29 cellular contexts compared by ENCODE assay signal in genomic region chr2:134098258-134098785, GRCh38.
"Had no signal": no experiment of that assay in that cellular context is flagged by ENCODE, and none has a peak within 500 bp of the region (broad histone marks: within the 10 kb centered on the region; RNA-seq: fewer than 3 reads in every experiment).

No MANE protein-coding gene starts in this region.

- FAIRE-seq: frontal cortex, keratinocyte, small intestine had no signal

- ATAC-seq: body of pancreas; mucosa of descending colon; natural killer cell treated with Interleukin-12 subunit alpha and Interleukin-12 subunit beta and Interleukin-15 and Interleukin-18, amount 100 ng/mL, for 72 hours; stimulated activated effector memory CD8-positive, alpha-beta T cell treated with anti-CD3 and anti-CD28 coated beads, Interleukin-12 subunit alpha, Interleukin-12 subunit beta, amount 100 ng/mL, for 72 hours had no signal

- DNase-seq: activated B cell treated with CpG ODN at 0.5 μM for 24 hours; activated CD4-positive, alpha-beta T cell treated with anti-CD3 and anti-CD28 coated beads, Interleukin-2, amount 50 U/mL, for 4 hours; activated CD8-positive, alpha-beta memory T cell treated with anti-CD3 and anti-CD28 coated beads for 24 hours; activated effector memory CD4-positive, alpha-beta T cell treated with Interleukin-2 at 50 U/mL for 16 hours; activated naive CD4-positive, alpha-beta T cell treated with Interleukin-2 at 50 U/mL for 16 hours; adrenal gland; aorta; body of pancreas; cerebellar nuclear complex; colonic mucosa; dorsolateral prefrontal cortex; effector memory CD4-positive, alpha-beta T cell; glutamatergic neuron; left cardiac atrium; mucosa of descending colon; sigmoid colon; small intestine; stimulated activated CD4-positive, alpha-beta T cell treated with anti-CD3 and anti-CD28 coated beads, Interleukin-4, amount 100 ng/mL, for 24 hours; substantia nigra; T-helper 2 cell had no signal

- H3K9me3 ChIP-seq: adrenal gland, body of pancreas, colonic mucosa, mucosa of descending colon had no signal

- H3K27ac ChIP-seq: adrenal gland, body of pancreas, colonic mucosa, dorsolateral prefrontal cortex, hepatocyte, sigmoid colon had no signal

- H3K4me2 ChIP-seq: hepatocyte had no signal

- H3K4me3 ChIP-seq: adrenal gland, body of pancreas, colonic mucosa, dorsolateral prefrontal cortex, hepatocyte, lung, mucosa of descending colon, sigmoid colon, upper lobe of left lung had no signal

- H2AFZ ChIP-seq: hepatocyte had no signal

- H3K9me3 Mint-ChIP-seq: natural killer cell treated with Interleukin-12 subunit alpha and Interleukin-12 subunit beta and Interleukin-15 and Interleukin-18, amount 100 ng/mL, for 72 hours had no signal

- H3K27me3 ChIP-seq: adrenal gland, body of pancreas, colonic mucosa, dorsolateral prefrontal cortex, hepatocyte, sigmoid colon, upper lobe of left lung had no signal

- H3K27me3 Mint-ChIP-seq: activated B cell treated with CpG ODN at 0.5 μM for 24 hours had no signal

- H3K27ac Mint-ChIP-seq: activated B cell treated with CpG ODN at 0.5 μM for 24 hours; activated naive CD8-positive, alpha-beta T cell; natural killer cell treated with Interleukin-12 subunit alpha and Interleukin-12 subunit beta and Interleukin-15 and Interleukin-18, amount 100 ng/mL, for 72 hours; stimulated activated effector memory CD8-positive, alpha-beta T cell treated with anti-CD3 and anti-CD28 coated beads, Interleukin-12 subunit alpha, Interleukin-12 subunit beta, amount 100 ng/mL, for 72 hours; stimulated activated naive CD8-positive, alpha-beta T cell treated with anti-CD3 and anti-CD28 coated beads, Interleukin-15, Interleukin-2, amounts not matched to agents 100 ng/mL and 50 ng/mL, for 24 hours had no signal

- H3K36me3 ChIP-seq: adrenal gland, colonic mucosa, sigmoid colon, upper lobe of left lung had no signal

- H3K4me3 Mint-ChIP-seq: activated B cell treated with CpG ODN at 0.5 μM for 24 hours; activated naive CD8-positive, alpha-beta T cell; natural killer cell treated with Interleukin-12 subunit alpha and Interleukin-12 subunit beta and Interleukin-15 and Interleukin-18, amount 100 ng/mL, for 72 hours; stimulated activated effector memory CD8-positive, alpha-beta T cell treated with anti-CD3 and anti-CD28 coated beads, Interleukin-12 subunit alpha, Interleukin-12 subunit beta, amount 100 ng/mL, for 72 hours; stimulated activated naive CD8-positive, alpha-beta T cell treated with anti-CD3 and anti-CD28 coated beads, Interleukin-15, Interleukin-2, amounts not matched to agents 100 ng/mL and 50 ng/mL, for 24 hours had no signal

- H3K36me3 Mint-ChIP-seq: activated naive CD8-positive, alpha-beta T cell; natural killer cell treated with Interleukin-12 subunit alpha and Interleukin-12 subunit beta and Interleukin-15 and Interleukin-18, amount 100 ng/mL, for 72 hours; stimulated activated effector memory CD8-positive, alpha-beta T cell treated with anti-CD3 and anti-CD28 coated beads, Interleukin-12 subunit alpha, Interleukin-12 subunit beta, amount 100 ng/mL, for 72 hours had no signal

- H3K4me1 ChIP-seq: adrenal gland, body of pancreas, colonic mucosa, sigmoid colon, upper lobe of left lung had no signal

- H3K4me1 Mint-ChIP-seq: stimulated activated effector memory CD8-positive, alpha-beta T cell treated with anti-CD3 and anti-CD28 coated beads, Interleukin-12 subunit alpha, Interleukin-12 subunit beta, amount 100 ng/mL, for 72 hours had no signal

- H3K79me2 ChIP-seq: hepatocyte had no signal
